In the genomic region with DNA sequence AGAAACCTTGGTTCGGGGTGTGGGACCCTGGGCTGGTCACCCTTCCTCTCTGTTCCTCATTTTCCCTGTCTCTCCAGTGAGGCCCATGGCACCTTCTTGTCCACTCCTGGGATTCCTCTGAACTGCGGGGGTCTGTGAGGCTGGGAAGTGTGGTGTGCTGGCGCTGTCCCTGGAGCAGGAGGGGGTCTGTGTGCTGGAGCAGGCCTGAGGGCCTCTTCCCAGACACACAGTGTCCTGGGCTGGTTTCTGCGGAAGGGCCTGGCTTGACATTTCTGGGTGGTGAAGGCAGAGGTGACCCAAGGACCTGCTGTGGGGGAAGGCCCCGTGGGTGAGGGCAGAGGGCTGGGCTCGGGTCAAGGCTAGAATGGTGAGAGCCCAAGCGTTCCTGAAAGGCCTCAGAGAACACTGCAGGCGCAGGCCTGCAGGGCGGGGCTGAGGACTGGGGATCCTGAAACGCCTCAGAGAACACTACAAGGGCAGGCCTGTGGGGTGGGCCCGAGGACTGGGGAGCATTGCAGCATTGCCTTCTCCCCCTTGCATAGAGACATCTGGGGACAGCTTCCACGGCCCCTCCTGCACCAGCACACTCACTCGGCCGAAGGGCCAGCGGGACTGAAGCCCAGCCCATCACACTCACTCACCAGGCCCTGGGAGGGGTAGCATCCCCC, we compare ENCODE assay signal across 9 cellular contexts. TPM values are rescaled to one million over a fixed set of nuclear protein-coding genes. Genes with fewer than 3 reads are reported as not detected.
DNase-seq lines count a peak whose midpoint lies in the region; ATAC-seq, FAIRE-seq and TF ChIP-seq lines count a peak whose summit lies in the region.
"Had no signal": no experiment of that assay in that cellular context is flagged by ENCODE, and none has a peak within 500 bp of the region (broad histone marks: within the 10 kb centered on the region; RNA-seq: fewer than 3 reads in every experiment).

No MANE protein-coding gene starts in this region.

- no peaks in the 10 kb centered on the region for H3K36me3 ChIP-seq in ACC112 (ENCODE audit: insufficient read depth, low read length)
- no peaks in the 10 kb centered on the region for H3K36me3 ChIP-seq in IMR-90 (ENCODE audit: control insufficient read depth, insufficient read depth, low read length)
- no peaks in the 10 kb centered on the region for H3K36me3 ChIP-seq in mucosa of descending colon (ENCODE audit: low read depth)

- POLR2A ChIA-PET in IMR-90 (lab: Charles Lee; ENCODE audit: unreplicated experiment) = no interaction called here

- H4K20me1 ChIP-seq in IMR-90 (ENCODE audit: insufficient read depth, low read length) = no peaks in the 10 kb centered on the region

- no peaks in the 10 kb centered on the region for H3K27me3 Mint-ChIP-seq in effector memory CD8-positive, alpha-beta T cell

- no peaks in the 10 kb centered on the region for H3K9me3 Mint-ChIP-seq in effector memory CD8-positive, alpha-beta T cell

- H2AFZ ChIP-seq in ACC112 (ENCODE audit: low read length, unreplicated experiment) (no peak overlapping the region), IMR-90 (replicated peaks; ENCODE audit: low read length, poor library complexity) (peak overlapping the region; percentile 96)

- peak overlapping the region; percentile 70; the same call in 1 of the 3 replicates for H2BK15ac ChIP-seq in IMR-90 (ENCODE audit: low read depth, low read length)

- H3K27ac Mint-ChIP-seq in effector memory CD8-positive, alpha-beta T cell = peak overlapping the region; percentile 62 to 63

- TF ChIP-seq RAD21 in IMR-90 (IDR thresholded peaks at IDR 0.05; ENCODE audit: low read length) = no peak

- H3K36me3 Mint-ChIP-seq in effector memory CD8-positive, alpha-beta T cell (ENCODE audit: insufficient read depth) = peaks cover 3% of the 10 kb centered on the region

- no peak overlapping the region; the same call in 1 of the 2 replicates for H3K56ac ChIP-seq in IMR-90 (ENCODE audit: extremely low read depth, insufficient read depth, low read length)

- DNase-seq in IMR-90 = no peak
- no peak for DNase-seq in effector memory CD8-positive, alpha-beta T cell
- DNase-seq in mucosa of descending colon = peak; percentile 70 to 82 (median 81)
- no peak for DNase-seq in stimulated activated CD4-positive, alpha-beta T cell treated with anti-CD3 and anti-CD28 coated beads, Interleukin-2, amount 100 ng/mL, for 48 hours
- DNase-seq in activated CD4-positive, CD25-positive, alpha-beta regulatory T cell treated with anti-CD3 and anti-CD28 coated beads, Interleukin-2, amount 50 U/mL, for 72 hours = no peak
- DNase-seq in D721Med (ENCODE audit: insufficient read length, low spot score) = no peak
- DNase-seq: AML-193 had no signal

- no TSS peak for BruUV-seq in IMR-90 (replicated peaks; lab: Mats Ljungman, UMichigan)

- FAIRE-seq in D721Med (lab: Jason Lieb, UNC) = no peak

- H3K9me3 ChIP-seq in IMR-90 (ENCODE audit: control insufficient read depth, insufficient read depth, low read length) = no peaks in the 10 kb centered on the region
- H3K9me3 ChIP-seq in mucosa of descending colon = no peaks in the 10 kb centered on the region

- peak overlapping the region; percentile 9; the same call in 1 of the 2 replicates for H3K18ac ChIP-seq in IMR-90 (ENCODE audit: low read depth, low read length)

- H3K4me1 ChIP-seq in ACC112 (ENCODE audit: control insufficient read depth, insufficient read depth, low read length, unreplicated experiment) (peaks cover 28% of the 10 kb centered on the region), IMR-90 (ENCODE audit: control insufficient read depth, insufficient read depth, low read length) (peaks cover 15% of the 10 kb centered on the region), mucosa of descending colon (ENCODE audit: low read depth) (peaks cover 27% of the 10 kb centered on the region)

- H3K4me1 Mint-ChIP-seq in effector memory CD8-positive, alpha-beta T cell (ENCODE audit: low read depth in 2 of 2) = peaks cover 24% of the 10 kb centered on the region in 2 donors

- H3K4me3 ChIP-seq in ACC112 (ENCODE audit: low read depth, low read length) (no peak overlapping the region), IMR-90 (ENCODE audit: insufficient read depth, low read depth, low read length) (no peak overlapping the region), mucosa of descending colon (no peak overlapping the region)

- peak overlapping the region; percentile 68 for H3K14ac ChIP-seq in IMR-90 (replicated peaks; ENCODE audit: low read depth, low read length)

- peak overlapping the region; percentile 65 for H4K5ac ChIP-seq in IMR-90 (ENCODE audit: low read depth, low read length)

- no peak for ATAC-seq in IMR-90 (ENCODE audit: low read depth)
- no peak for ATAC-seq in effector memory CD8-positive, alpha-beta T cell (replicated peaks)
- ATAC-seq in mucosa of descending colon = peak; percentile 59
- ATAC-seq in HG02623 (IDR thresholded peaks at IDR 0.05; ENCODE audit: unreplicated experiment) = no peak

- TF ChIP-seq CTCF in IMR-90 (conservative IDR thresholded peaks at IDR 0.05; ENCODE audit: low read depth, low read length) (no peak), mucosa of descending colon (IDR thresholded peaks at IDR 0.05) (no peak), D721Med (IDR thresholded peaks at IDR 0.05; ENCODE audit: insufficient read depth, missing control alignments) (no peak)

- peak overlapping the region; percentile 98 for H2BK20ac ChIP-seq in IMR-90 (ENCODE audit: low read depth, low read length)

- intact Hi-C loops in IMR-90 (cut with micrococcal nuclease) (no loop called here), mucosa of descending colon (cut with DNase I, micrococcal nuclease) (no loop called here)

- H2BK5ac ChIP-seq in IMR-90 (ENCODE audit: low read depth, low read length, poor library complexity, severe bottlenecking) = peak overlapping the region; percentile 93

- H3K23ac ChIP-seq in IMR-90 (ENCODE audit: low read depth, low read length) = peak overlapping the region; percentile 31; the same call in 1 of the 2 replicates

- TF ChIP-seq POLR2A in IMR-90 (IDR thresholded peaks at IDR 0.05; ENCODE audit: low read depth, low read length) = no peak

- peak overlapping the region; percentile 54 for H3K27ac ChIP-seq in ACC112 (ENCODE audit: low read depth, low read length)
- peak overlapping the region; percentile 41 for H3K27ac ChIP-seq in IMR-90 (ENCODE audit: insufficient read depth, low read length)

- H3K79me2 ChIP-seq in ACC112 (ENCODE audit: control insufficient read depth, insufficient read depth, low read length, unreplicated experiment) = no peaks in the 10 kb centered on the region

- H2AK5ac ChIP-seq in IMR-90 (ENCODE audit: low read depth, low read length) = peak overlapping the region; percentile 98

- peak overlapping the region; percentile 99 for H2AK9ac ChIP-seq in IMR-90 (replicated peaks; ENCODE audit: low read depth, low read length, poor library complexity)

- dilution Hi-C loops in IMR-90 (cut with HindIII; ENCODE audit: low sequenced_read_pairs, unreplicated experiment) = no loop called here

- no peak overlapping the region for H3K4me2 ChIP-seq in IMR-90 (ENCODE audit: low read depth, low read length)

- H3K9ac ChIP-seq in IMR-90 (ENCODE audit: low read depth, low read length) = no peak overlapping the region

- H4K91ac ChIP-seq in IMR-90 (ENCODE audit: insufficient read depth, low read depth, low read length) = peak overlapping the region; percentile 90

- in situ Hi-C loops in IMR-90 (cut with MboI; ENCODE audit: low sequenced_read_pairs) = no loop called here

- CTCF ChIA-PET in IMR-90 (lab: Yijun Ruan, JAX) = interaction anchor here (0.7 to 1.6 kb wide), 12 partner anchors 9 to 120 kb away, joined by 3 to 21 read pairs (median 3); a partner anchor contains a TSS

- H3K79me1 ChIP-seq in IMR-90 (ENCODE audit: low read depth in 1 of 2, low read length in 2 of 2) = no peaks in the 10 kb centered on the region

- 100% methylated on average over 1 of the region's 15 CpGs; no CpG with 5 or more reads in 1 of the 2 experiments for WGBS in IMR-90 (ENCODE audit: extremely low coverage in 2 of 2, insufficient read length in 1 of 2), 2 experiments

- peak overlapping the region; percentile 95 for H2BK120ac ChIP-seq in IMR-90 (ENCODE audit: low read depth, low read length)

- H3K4ac ChIP-seq in IMR-90 (ENCODE audit: low read depth, low read length) = peak overlapping the region; percentile 46

- H3K9me1 ChIP-seq in IMR-90 (ENCODE audit: insufficient read depth, low read length) = peaks cover 14% of the 10 kb centered on the region

- peak overlapping the region; percentile 58 to 91 for H4K8ac ChIP-seq in IMR-90 (ENCODE audit: low read depth in 2 of 2, low read length in 2 of 2)

- H3K4me3 Mint-ChIP-seq in effector memory CD8-positive, alpha-beta T cell = no peak overlapping the region

- H3K27me3 ChIP-seq in ACC112 (ENCODE audit: insufficient read depth, low read length) (no peaks in the 10 kb centered on the region), IMR-90 (ENCODE audit: control insufficient read depth, insufficient read depth, low read length) (no peaks in the 10 kb centered on the region)

TF ChIP-seq in IMR-90, 13 proteins besides CTCF, POLR2A, EP300 and RAD21 (continues in another document):
- TF ChIP-seq NFE2L2 (IDR thresholded peaks at IDR 0.05; ENCODE audit: low read depth, low read length) (no peak), RFX5 (IDR thresholded peaks at IDR 0.05; ENCODE audit: low read depth, low read length) (no peak)
- TF ChIP-seq, protein P1, sequence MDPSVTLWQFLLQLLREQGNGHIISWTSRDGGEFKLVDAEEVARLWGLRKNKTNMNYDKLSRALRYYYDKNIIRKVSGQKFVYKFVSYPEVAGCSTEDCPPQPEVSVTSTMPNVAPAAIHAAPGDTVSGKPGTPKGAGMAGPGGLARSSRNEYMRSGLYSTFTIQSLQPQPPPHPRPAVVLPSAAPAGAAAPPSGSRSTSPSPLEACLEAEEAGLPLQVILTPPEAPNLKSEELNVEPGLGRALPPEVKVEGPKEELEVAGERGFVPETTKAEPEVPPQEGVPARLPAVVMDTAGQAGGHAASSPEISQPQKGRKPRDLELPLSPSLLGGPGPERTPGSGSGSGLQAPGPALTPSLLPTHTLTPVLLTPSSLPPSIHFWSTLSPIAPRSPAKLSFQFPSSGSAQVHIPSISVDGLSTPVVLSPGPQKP (IDR thresholded peaks at IDR 0.05; ENCODE audit: borderline replicate concordance, low read depth, low read length) = no peak

RNA-seq across cellular contexts. Expression of a gene that starts 10.6 kb away (rescaled TPM):
- 12.0 and 12.5 TPM in 2 replicates for total RNA-seq in IMR-90 (2012; rRNA removed)
- 18.2 and 19.0 TPM in 2 replicates for polyA plus RNA-seq in IMR-90 (2012; rRNA removed)
- 10.5 and 18.3 TPM in 2 replicates for polyA plus RNA-seq in IMR-90 (2012; cell fraction: cytosol; rRNA removed)
- 14.4 and 24.2 TPM in 2 replicates for polyA plus RNA-seq in IMR-90 (2012; cell fraction: nucleus; rRNA removed; ENCODE audit: low replicate concordance)
- 10 to 100 TPM; 57.1 to 97.9 (median 90.5) TPM for total RNA-seq in mucosa of descending colon

RNA-seq across cellular contexts. Expression of a gene that starts 30.5 kb away (rescaled TPM):
- 1.6 and 1.7 TPM in 2 replicates for total RNA-seq in IMR-90 (2012; rRNA removed)
- polyA plus RNA-seq in IMR-90 (2012; rRNA removed) = 3.7 and 4.1 TPM in 2 replicates
- 1.3 and 3.6 TPM in 2 replicates for polyA plus RNA-seq in IMR-90 (2012; cell fraction: cytosol; rRNA removed)
- polyA plus RNA-seq in IMR-90 (2012; cell fraction: nucleus; rRNA removed; ENCODE audit: low replicate concordance) = 20.9 and 27.8 TPM in 2 replicates
- 100 to 1,000 TPM in 2 of 3 donors, 10 to 100 TPM in 1; 60.2 to 111 (median 103) TPM for total RNA-seq in mucosa of descending colon

Comparison
In these comparisons a context has a peak if more than half of its experiments do, and no peak if none do; other contexts are left out.
1. DNase-seq: peak in mucosa of descending colon (3 of 3); none in IMR-90 (single experiment), effector memory CD8-positive, alpha-beta T cell (0 of 3), stimulated activated CD4-positive, alpha-beta T cell treated with anti-CD3 and anti-CD28 coated beads, Interleukin-2, amount 100 ng/mL, for 48 hours (0 of 2), activated CD4-positive, CD25-positive, alpha-beta regulatory T cell treated with anti-CD3 and anti-CD28 coated beads, Interleukin-2, amount 50 U/mL, for 72 hours (single experiment) and D721Med (single experiment).
2. RNA of a gene that starts 30.5 kb away (total RNA-seq): 60.2 to 111 TPM in mucosa of descending colon; 1.6 to 1.7 TPM in IMR-90; every median in the first group is over 10 times any median in the second.